In genomic region chr3:134642445-134643149, GRCh38 we compare ENCODE assay signal across 18 cellular contexts. TPM values are rescaled to one million over a fixed set of nuclear protein-coding genes. Genes with fewer than 3 reads are reported as not detected.
A peak's percentile ranks its signal among the peaks of the same experiment; 100 is the strongest.
DNase-seq lines count a peak whose midpoint lies in the region; ATAC-seq and TF ChIP-seq lines count a peak whose summit lies in the region.
"Had no signal": no experiment of that assay in that cellular context is flagged by ENCODE, and none has a peak within 500 bp of the region (broad histone marks: within the 10 kb centered on the region; RNA-seq: fewer than 3 reads in every experiment).

No MANE protein-coding gene starts in this region.

- H3K79me1 ChIP-seq in H9 (ENCODE audit: insufficient read depth, low read depth, low read length, poor library complexity, severe bottlenecking), result no peaks in the 10 kb centered on the region

- DNase-seq in activated CD4-positive, alpha-beta memory T cell treated with anti-CD3 and anti-CD28 coated beads, Interleukin-2, amount 10 ng/mL, durations not matched to agents 7 days and 5 days, result peak; percentile 6
- no peak for DNase-seq in activated CD4-positive, alpha-beta memory T cell treated with anti-CD3 and anti-CD28 coated beads for 36 hours
- peak; percentile 27 for DNase-seq in H9
- DNase-seq in endodermal cell, result peak; percentile 60
- no peak for DNase-seq in activated CD4-positive, CD25-positive, alpha-beta regulatory T cell treated with anti-CD3 and anti-CD28 coated beads, Interleukin-2, amount 50 U/mL, for 72 hours
- DNase-seq in sciatic nerve (ENCODE audit: low spot score), result no peak
- DNase-seq: COR-L47, DMS153, DMS79 treated with DMSO at 0.1 percent for 48 hours, EL had no signal

- H2BK120ac ChIP-seq in H9 (ENCODE audit: low read depth, low read length, poor library complexity, severe bottlenecking), result no peak overlapping the region

- no peak overlapping the region for H3K56ac ChIP-seq in H9 (ENCODE audit: insufficient read length, low read depth, low read length)

- H2AFZ ChIP-seq in H9 (ENCODE audit: low read length), result no peak overlapping the region
- H2AFZ ChIP-seq in neural cell (ENCODE audit: low read depth, low read length), result no peak overlapping the region

- no peaks in the 10 kb centered on the region for H3K9me3 Mint-ChIP-seq in activated CD4-positive, alpha-beta memory T cell treated with anti-CD3 and anti-CD28 coated beads, Interleukin-2, amount 10 ng/mL, durations not matched to agents 7 days and 5 days
- H3K9me3 Mint-ChIP-seq in activated CD4-positive, alpha-beta memory T cell treated with anti-CD3 and anti-CD28 coated beads for 36 hours, result no peaks in the 10 kb centered on the region
- H3K9me3 Mint-ChIP-seq in H9, result no peaks in the 10 kb centered on the region
- H3K9me3 Mint-ChIP-seq in endodermal cell, result no peaks in the 10 kb centered on the region
- H3K9me3 Mint-ChIP-seq: CD8-positive, alpha-beta T cell had no signal

- H2AK5ac ChIP-seq in H9 (ENCODE audit: insufficient read length, low read length), result no peak overlapping the region

- H4K91ac ChIP-seq in H9 (ENCODE audit: insufficient read length, low read depth, low read length), result no peak overlapping the region

- no peaks in the 10 kb centered on the region for H3F3A ChIP-seq in neural cell (ENCODE audit: insufficient read depth, low read length, poor library complexity, severe bottlenecking)

- no peak overlapping the region for H3K18ac ChIP-seq in H9 (ENCODE audit: insufficient read length, low read depth, low read length)

- peak; percentile 86 for TF ChIP-seq EP300 in neural cell (conservative IDR thresholded peaks at IDR 0.05; ENCODE audit: poor library complexity, severe bottlenecking)

- no peak overlapping the region for H4K8ac ChIP-seq in H9 (replicated peaks; ENCODE audit: insufficient read length, low read depth, low read length)

- ATAC-seq in sciatic nerve (no peak), HG03354 (IDR thresholded peaks at IDR 0.05; ENCODE audit: poor library complexity, severe bottlenecking, unreplicated experiment) (no peak)
- ATAC-seq: CD8-positive, alpha-beta T cell; HCT116 had no signal

- peak; percentile 13 for TF ChIP-seq RAD21 in neural cell (conservative IDR thresholded peaks at IDR 0.05)

- CTCF ChIA-PET in activated CD4-positive, alpha-beta memory T cell treated with anti-CD3 and anti-CD28 coated beads, Interleukin-2, amount 10 ng/mL, durations not matched to agents 7 days and 5 days (lab: Charles Lee), result interaction anchor here (1.9 kb wide), 1 partner anchor 42 kb away, joined by 6 read pairs; no protein-coding TSS in a partner anchor
- CTCF ChIA-PET in activated CD4-positive, alpha-beta memory T cell treated with anti-CD3 and anti-CD28 coated beads for 36 hours (lab: Charles Lee), result no interaction called here

- H3T11ph ChIP-seq in H9 (ENCODE audit: low read length), result no peak overlapping the region

- H3K4me1 ChIP-seq in H9 (ENCODE audit: insufficient read depth, low read length) (peaks cover 1% of the 10 kb centered on the region; the same call in 1 of the 2 replicates), endodermal cell (ENCODE audit: control insufficient read depth, insufficient read depth, low read length) (peaks cover 18% of the 10 kb centered on the region)

- no peak overlapping the region for H2BK20ac ChIP-seq in H9 (ENCODE audit: low read depth, low read length, poor library complexity, severe bottlenecking)

- H3K23me2 ChIP-seq in H9 (ENCODE audit: insufficient read length, low read depth, low read length, poor library complexity, severe bottlenecking), result no peaks in the 10 kb centered on the region

- H4K20me1 ChIP-seq in H9 (ENCODE audit: control insufficient read depth, insufficient read depth, insufficient read length) (no peaks in the 10 kb centered on the region), neural cell (ENCODE audit: insufficient read depth) (no peaks in the 10 kb centered on the region)

- no peak overlapping the region for H3K14ac ChIP-seq in H9 (ENCODE audit: insufficient read depth, low read length)

- H3K79me2 ChIP-seq in H9 (ENCODE audit: insufficient read depth, low read length), result no peaks in the 10 kb centered on the region
- H3K79me2 ChIP-seq in neural cell (replicated peaks; ENCODE audit: insufficient read depth, low read length), result no peaks in the 10 kb centered on the region

- no peak overlapping the region for H3K27ac Mint-ChIP-seq in activated CD4-positive, alpha-beta memory T cell treated with anti-CD3 and anti-CD28 coated beads, Interleukin-2, amount 10 ng/mL, durations not matched to agents 7 days and 5 days
- no peak overlapping the region for H3K27ac Mint-ChIP-seq in activated CD4-positive, alpha-beta memory T cell treated with anti-CD3 and anti-CD28 coated beads for 36 hours
- H3K27ac Mint-ChIP-seq in H9 (no peak overlapping the region), endodermal cell (peak overlapping the region; percentile 70)
- H3K27ac Mint-ChIP-seq: CD14-positive monocyte; CD8-positive, alpha-beta T cell had no signal

- intact Hi-C loops in activated CD4-positive, alpha-beta memory T cell treated with anti-CD3 and anti-CD28 coated beads for 36 hours (cut with micrococcal nuclease), result no loop called here
- intact Hi-C loops in sciatic nerve (cut with DNase I), result no loop called here

- H3K4me1 Mint-ChIP-seq in activated CD4-positive, alpha-beta memory T cell treated with anti-CD3 and anti-CD28 coated beads, Interleukin-2, amount 10 ng/mL, durations not matched to agents 7 days and 5 days, result no peaks in the 10 kb centered on the region
- no peaks in the 10 kb centered on the region for H3K4me1 Mint-ChIP-seq in activated CD4-positive, alpha-beta memory T cell treated with anti-CD3 and anti-CD28 coated beads for 36 hours (ENCODE audit: low read depth)
- peaks cover 14 to 22% of the 10 kb centered on the region in 2 experiments for H3K4me1 Mint-ChIP-seq in H9
- H3K4me1 Mint-ChIP-seq in endodermal cell, result peaks cover 38% of the 10 kb centered on the region

- no peak overlapping the region for H2BK5ac ChIP-seq in H9 (ENCODE audit: insufficient read length, low read length)

- H3K9me3 ChIP-seq in H9 (ENCODE audit: control insufficient read depth, low read depth, low read length), result no peaks in the 10 kb centered on the region
- no peaks in the 10 kb centered on the region for H3K9me3 ChIP-seq in endodermal cell (ENCODE audit: control insufficient read depth, low read length)
- no peaks in the 10 kb centered on the region for H3K9me3 ChIP-seq in neural cell (ENCODE audit: low read length)

- H3K23ac ChIP-seq in H9 (ENCODE audit: insufficient read length, low read depth, low read length), result no peak overlapping the region

- no peak overlapping the region for H2BK12ac ChIP-seq in H9 (ENCODE audit: insufficient read length, low read depth, low read length)

- no peaks in the 10 kb centered on the region for H3K9me2 ChIP-seq in neural cell (ENCODE audit: insufficient read depth, low read length)

- no peaks in the 10 kb centered on the region for H3K36me3 ChIP-seq in endodermal cell (ENCODE audit: control insufficient read depth, insufficient read depth, low read length)
- no peaks in the 10 kb centered on the region for H3K36me3 ChIP-seq in neural cell (ENCODE audit: insufficient read depth, low read length)

- H3K27ac ChIP-seq in H9 (ENCODE audit: insufficient read length, low read depth, low read length), result no peak overlapping the region
- no peak overlapping the region for H3K27ac ChIP-seq in endodermal cell (ENCODE audit: low read depth, low read length)
- peak overlapping the region; percentile 37 for H3K27ac ChIP-seq in neural cell (ENCODE audit: low read length)
- H3K27ac ChIP-seq: 22Rv1 had no signal

- no peaks in the 10 kb centered on the region for H3K36me3 Mint-ChIP-seq in activated CD4-positive, alpha-beta memory T cell treated with anti-CD3 and anti-CD28 coated beads, Interleukin-2, amount 10 ng/mL, durations not matched to agents 7 days and 5 days (ENCODE audit: low read depth)
- no peaks in the 10 kb centered on the region for H3K36me3 Mint-ChIP-seq in activated CD4-positive, alpha-beta memory T cell treated with anti-CD3 and anti-CD28 coated beads for 36 hours
- H3K36me3 Mint-ChIP-seq in H9 (ENCODE audit: insufficient read depth in 1 of 3, low read depth in 3 of 3), result no peaks in the 10 kb centered on the region
- no peaks in the 10 kb centered on the region for H3K36me3 Mint-ChIP-seq in endodermal cell (ENCODE audit: low read depth)
- H3K36me3 Mint-ChIP-seq: CD14-positive monocyte; CD8-positive, alpha-beta T cell had no signal

- no peak overlapping the region for H3K9ac ChIP-seq in H9 (ENCODE audit: extremely low read depth, insufficient read length, low read length)
- H3K9ac ChIP-seq in endodermal cell (ENCODE audit: extremely low read depth, low read length, poor library complexity, severe bottlenecking), result no peak overlapping the region
- H3K9ac ChIP-seq in neural cell (ENCODE audit: low read length), result no peak overlapping the region

- no peak overlapping the region for H3K4me3 Mint-ChIP-seq in activated CD4-positive, alpha-beta memory T cell treated with anti-CD3 and anti-CD28 coated beads, Interleukin-2, amount 10 ng/mL, durations not matched to agents 7 days and 5 days
- no peak overlapping the region for H3K4me3 Mint-ChIP-seq in activated CD4-positive, alpha-beta memory T cell treated with anti-CD3 and anti-CD28 coated beads for 36 hours
- H3K4me3 Mint-ChIP-seq in H9, result no peak overlapping the region
- no peak overlapping the region for H3K4me3 Mint-ChIP-seq in endodermal cell
- H3K4me3 Mint-ChIP-seq: CD14-positive monocyte; CD8-positive, alpha-beta T cell had no signal

- H3K4me2 ChIP-seq in H9 (ENCODE audit: insufficient read depth, insufficient read length, low read length) (no peak overlapping the region), neural cell (ENCODE audit: low read length) (no peak overlapping the region)

- H3K4me3 ChIP-seq in endodermal cell (ENCODE audit: low read length) (no peak overlapping the region), neural cell (ENCODE audit: low read length) (peak overlapping the region; percentile 12)

- peaks cover 11% of the 10 kb centered on the region; the same call in 1 of the 2 replicates for H3K27me3 ChIP-seq in H9 (ENCODE audit: insufficient read depth, low read length)
- H3K27me3 ChIP-seq in endodermal cell (ENCODE audit: control insufficient read depth, insufficient read depth, low read length, poor library complexity, severe bottlenecking), result peaks cover 43% of the 10 kb centered on the region
- no peaks in the 10 kb centered on the region for H3K27me3 ChIP-seq in neural cell (ENCODE audit: insufficient read depth, low read depth, low read length)

- H4K5ac ChIP-seq in H9 (ENCODE audit: insufficient read length, low read depth, low read length), result no peak overlapping the region

- H3K27me3 Mint-ChIP-seq in activated CD4-positive, alpha-beta memory T cell treated with anti-CD3 and anti-CD28 coated beads, Interleukin-2, amount 10 ng/mL, durations not matched to agents 7 days and 5 days, result no peaks in the 10 kb centered on the region
- H3K27me3 Mint-ChIP-seq in activated CD4-positive, alpha-beta memory T cell treated with anti-CD3 and anti-CD28 coated beads for 36 hours, result no peaks in the 10 kb centered on the region
- peaks cover 76% of the 10 kb centered on the region for H3K27me3 Mint-ChIP-seq in H9 (ENCODE audit: low read depth)
- peaks cover 65% of the 10 kb centered on the region for H3K27me3 Mint-ChIP-seq in endodermal cell (ENCODE audit: insufficient read depth)

- no peak overlapping the region for H2BK15ac ChIP-seq in H9 (ENCODE audit: low read depth, low read length)

- WGBS in H9 (ENCODE audit: extremely low coverage, insufficient read length, low lambda C conversion rate), result no CpG with 5 or more reads among the region's 5 CpGs
- WGBS in endodermal cell (ENCODE audit: insufficient coverage in 1 of 2, insufficient read length in 1 of 2), 2 experiments, result 79 to 91% methylated on average over 4 to 5 of the region's 5 CpGs

- TF ChIP-seq CTCF in H9 (conservative IDR thresholded peaks at IDR 0.05), result no peak
- TF ChIP-seq CTCF in endodermal cell (conservative IDR thresholded peaks at IDR 0.05), result no peak
- TF ChIP-seq CTCF in neural cell (IDR thresholded peaks at IDR 0.05; ENCODE audit: poor library complexity, severe bottlenecking), result no peak

- POLR2A ChIA-PET in activated CD4-positive, alpha-beta memory T cell treated with anti-CD3 and anti-CD28 coated beads, Interleukin-2, amount 10 ng/mL, durations not matched to agents 7 days and 5 days (lab: Charles Lee), result no interaction called here
- POLR2A ChIA-PET in activated CD4-positive, alpha-beta memory T cell treated with anti-CD3 and anti-CD28 coated beads for 36 hours (lab: Charles Lee), result no interaction called here

- no peak overlapping the region for H3K4ac ChIP-seq in H9 (ENCODE audit: low read depth, low read length)

RNA-seq across cellular contexts. Expression of gene KY, which starts 8.2 kb away (rescaled TPM):
- total RNA-seq in activated CD4-positive, alpha-beta memory T cell treated with anti-CD3 and anti-CD28 coated beads, Interleukin-2, amount 10 ng/mL, durations not matched to agents 7 days and 5 days, result not detected
- not detected for total RNA-seq in activated CD4-positive, alpha-beta memory T cell treated with anti-CD3 and anti-CD28 coated beads for 36 hours
- total RNA-seq in H9 (2021) (not detected in 2 replicates), endodermal cell (not detected), sciatic nerve (3.3 TPM)
- polyA plus RNA-seq in endodermal cell (2013, experiment 1 of 2), result 0.14 TPM
- polyA plus RNA-seq in endodermal cell (2013, experiment 2 of 2), result not detected
- 1.7 TPM in 2 replicates for polyA plus RNA-seq in neural cell
- 2.7 and 2.8 TPM in 2 replicates for polyA minus RNA-seq in neural cell
- total RNA-seq: A673; CD8-positive, alpha-beta T cell; H1 had no signal
- polyA plus RNA-seq: H1 had no signal

Comparison
In these comparisons a context has a peak if more than half of its experiments do, and no peak if none do; other contexts are left out.
1. DNase-seq: peak in activated CD4-positive, alpha-beta memory T cell treated with anti-CD3 and anti-CD28 coated beads, Interleukin-2, amount 10 ng/mL, durations not matched to agents 7 days and 5 days (single experiment), H9 (single experiment) and endodermal cell (single experiment); none in activated CD4-positive, alpha-beta memory T cell treated with anti-CD3 and anti-CD28 coated beads for 36 hours (single experiment), activated CD4-positive, CD25-positive, alpha-beta regulatory T cell treated with anti-CD3 and anti-CD28 coated beads, Interleukin-2, amount 50 U/mL, for 72 hours (single experiment) and sciatic nerve (single experiment).